In genomic region chr4:182806259-182807252, GRCh38 we compare ENCODE assay signal across 8 cellular contexts.
DNase-seq lines count a peak whose midpoint lies in the region; ATAC-seq and TF ChIP-seq lines count a peak whose summit lies in the region.

No MANE protein-coding gene starts in this region.

- no peaks in the 10 kb centered on the region for H3K27me3 ChIP-seq in foreskin keratinocyte
- H3K27me3 ChIP-seq in neural progenitor cell: peaks cover 11% of the 10 kb centered on the region

- peak; percentile 95 for TF ChIP-seq CTCF in foreskin keratinocyte (conservative IDR thresholded peaks at IDR 0.05)
- peak; percentile 91 for TF ChIP-seq CTCF in neural progenitor cell (IDR thresholded peaks at IDR 0.05)

- H3K4me3 Mint-ChIP-seq in neural progenitor cell: peak overlapping the region; percentile 87

- H3K4me3 ChIP-seq in neural progenitor cell: peak overlapping the region; percentile 41

- H3K36me3 Mint-ChIP-seq in neural progenitor cell: peaks cover 18% of the 10 kb centered on the region

- H3K4me1 ChIP-seq in foreskin keratinocyte: no peaks in the 10 kb centered on the region
- peaks cover 4% of the 10 kb centered on the region for H3K4me1 ChIP-seq in neural progenitor cell

- H3F3A ChIP-seq in neural progenitor cell (ENCODE audit: low read depth): peaks cover 27% of the 10 kb centered on the region

- H4K20me1 ChIP-seq in neural progenitor cell (ENCODE audit: low read depth): no peaks in the 10 kb centered on the region

- no peak overlapping the region for H3K9ac ChIP-seq in neural progenitor cell

- H3K4me1 Mint-ChIP-seq in neural progenitor cell: peaks cover 32% of the 10 kb centered on the region

- no peaks in the 10 kb centered on the region for H3K79me2 ChIP-seq in neural progenitor cell (ENCODE audit: low read depth)

- H3K27me3 Mint-ChIP-seq in neural progenitor cell (ENCODE audit: insufficient read depth, low read depth): peaks cover 13% of the 10 kb centered on the region

- peaks cover 15% of the 10 kb centered on the region for H3K9me3 Mint-ChIP-seq in neural progenitor cell

- DNase-seq in COR-L47 (lab: John Stamatoyannopoulos, UW): peak; percentile 64
- peak; percentile 57 for DNase-seq in RKO (ENCODE audit: low spot score)
- peak; percentile 22 for DNase-seq in activated gamma-delta T cell (lab: John Stamatoyannopoulos, UW)
- DNase-seq in foreskin keratinocyte: peak in 1 of 2 donors; percentile 54
- peak; percentile 93 for DNase-seq in neural progenitor cell (ENCODE audit: low spot score)
- peak; percentile 41 for DNase-seq in stromal cell of bone marrow (ENCODE audit: low read depth)

- peak; percentile 60 for ATAC-seq in GM19397 (IDR thresholded peaks at IDR 0.05; ENCODE audit: unreplicated experiment)
- peak; percentile 43 for ATAC-seq in HG03469 (IDR thresholded peaks at IDR 0.05; ENCODE audit: unreplicated experiment)
- ATAC-seq in foreskin keratinocyte: peak; percentile 76

- peak overlapping the region; percentile 74 for H3K4me2 ChIP-seq in neural progenitor cell

- H3K36me3 ChIP-seq in neural progenitor cell: no peaks in the 10 kb centered on the region

- H3K27ac ChIP-seq in foreskin keratinocyte (no peak overlapping the region), neural progenitor cell (no peak overlapping the region)

- H3K27ac Mint-ChIP-seq in neural progenitor cell: peak overlapping the region; percentile 95

- H3K9me3 ChIP-seq in neural progenitor cell (ENCODE audit: low read depth): no peaks in the 10 kb centered on the region

- peak overlapping the region; percentile 90 for H2AFZ ChIP-seq in neural progenitor cell (replicated peaks)
